ENCODE assay signal across 8 cellular contexts in the genomic region with DNA sequence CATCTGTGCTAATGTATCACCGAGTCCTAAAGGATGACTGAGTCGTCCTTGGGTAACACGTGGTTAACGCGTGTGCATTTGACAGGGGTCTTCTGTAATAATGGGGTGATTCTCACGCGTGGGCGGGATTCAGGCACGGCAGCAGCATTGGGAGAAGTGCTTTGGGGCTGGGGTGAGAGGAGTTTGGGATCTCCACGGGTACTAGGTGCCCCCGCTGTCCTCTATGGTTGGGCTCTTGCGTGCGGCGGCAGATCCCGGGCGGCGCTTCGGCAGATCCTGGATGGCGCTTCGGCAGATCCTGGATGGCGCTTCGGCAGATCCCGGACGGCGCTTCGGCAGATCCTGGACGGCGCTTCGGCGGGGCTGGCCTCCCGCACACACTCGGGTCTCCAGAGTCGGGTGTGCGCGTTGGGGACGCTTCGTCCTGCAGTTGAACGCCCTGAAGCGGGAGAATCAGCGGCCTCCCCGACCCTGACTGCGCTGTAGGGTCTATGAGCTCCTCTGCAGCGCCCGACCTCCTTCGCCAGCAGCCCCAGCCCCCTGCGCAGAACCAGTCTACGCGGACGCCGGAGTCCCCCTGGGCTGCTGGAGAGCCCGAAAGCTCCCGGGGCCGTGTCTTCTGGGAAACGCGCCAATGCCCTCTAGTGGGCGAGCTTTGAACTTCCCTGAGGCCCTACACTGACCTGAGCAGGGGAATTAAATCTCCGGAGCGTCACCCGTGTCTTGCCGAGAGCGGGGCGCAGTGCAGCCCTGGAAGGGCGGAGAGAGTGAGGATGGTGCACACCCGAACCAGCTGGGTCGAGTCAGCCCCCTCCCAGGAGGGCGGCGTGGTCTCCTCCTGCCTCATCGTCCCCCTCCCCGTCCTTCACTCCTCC. TPM values are rescaled to one million over a fixed set of nuclear protein-coding genes. Genes with fewer than 3 reads are reported as not detected.
DNase-seq lines count a peak whose midpoint lies in the region; ATAC-seq and TF ChIP-seq lines count a peak whose summit lies in the region.

No MANE protein-coding gene starts in this region.

- TF ChIP-seq CTCF in progenitor cell of endocrine pancreas (IDR thresholded peaks at IDR 0.05; ENCODE audit: unreplicated experiment): peak; percentile 90
- peak; percentile 81 to 95 (median 89) for TF ChIP-seq CTCF in upper lobe of left lung (IDR thresholded peaks at IDR 0.05)

- POLR2A ChIA-PET in T-cell (lab: Charles Lee): no interaction called here

- H3K9me3 Mint-ChIP-seq in T-cell (no peaks in the 10 kb centered on the region), progenitor cell of endocrine pancreas (ENCODE audit: low read depth) (peaks cover 6% of the 10 kb centered on the region)

- H3K4me1 Mint-ChIP-seq in T-cell: peaks cover 5 to 13% (median 9%) of the 10 kb centered on the region in 3 donors
- H3K4me1 Mint-ChIP-seq in progenitor cell of endocrine pancreas (ENCODE audit: low read depth): peaks cover 3% of the 10 kb centered on the region

- H3K4me3 ChIP-seq in upper lobe of left lung: peak overlapping the region; percentile 9 to 53 (median 40)

- H3K4me1 ChIP-seq in upper lobe of left lung: peaks cover 12 to 17% (median 14%) of the 10 kb centered on the region in 4 donors

- no peaks in the 10 kb centered on the region for H3K36me3 ChIP-seq in upper lobe of left lung

- ATAC-seq in HG02588 (IDR thresholded peaks at IDR 0.05; ENCODE audit: unreplicated experiment) (peak; percentile 75), T-cell (replicated peaks in 1 of 4) (peak; percentile 95 to 100 (median 98)), left ventricle myocardium superior (peak; percentile 99), upper lobe of left lung (ENCODE audit: low FRiP score in 2 of 2) (peak; percentile 95 to 97)

- no peak for TF ChIP-seq EP300 in upper lobe of left lung (IDR thresholded peaks at IDR 0.05)

- no peaks in the 10 kb centered on the region for H3K36me3 Mint-ChIP-seq in T-cell
- peaks cover 2% of the 10 kb centered on the region for H3K36me3 Mint-ChIP-seq in progenitor cell of endocrine pancreas (ENCODE audit: insufficient read depth)

- H3K27me3 ChIP-seq in upper lobe of left lung: peaks cover 0 to 9% (median 2%) of the 10 kb centered on the region in 4 donors

- no peaks in the 10 kb centered on the region for H3K9me3 ChIP-seq in upper lobe of left lung

- WGBS in upper lobe of left lung, 2 donors: 4 to 17% methylated on average over 15 to 57 of the region's 69 CpGs

- CTCF ChIA-PET in T-cell (lab: Charles Lee): interaction anchor here (0.5 to 3.7 kb wide), 21 partner anchors 9 to 361 kb away, joined by 3 to 27 read pairs (median 3); no protein-coding TSS in a partner anchor

- intact Hi-C loops in left ventricle myocardium superior (cut with micrococcal nuclease): loop anchor here (10.0 kb wide), 1 partner anchor 139 kb away; a partner anchor contains a TSS

- H3K27ac Mint-ChIP-seq in T-cell (no peak overlapping the region), progenitor cell of endocrine pancreas (no peak overlapping the region)

- peak; percentile 89 for DNase-seq in Daoy (ENCODE audit: low read depth)
- peak; percentile 30 for DNase-seq in NCI-H1417 treated with DMSO at 0.1 percent for 48 hours (lab: John Stamatoyannopoulos, UW)
- DNase-seq in T-cell: peak; percentile 55 to 85 (median 72)
- DNase-seq in amniotic epithelial cell (ENCODE audit: low read depth): peak; percentile 57
- peak; percentile 89 for DNase-seq in left ventricle myocardium superior
- peak; percentile 89 for DNase-seq in progenitor cell of endocrine pancreas (ENCODE audit: low spot score, unreplicated experiment)
- peak; percentile 84 to 87 for DNase-seq in upper lobe of left lung

- H3K27ac ChIP-seq in upper lobe of left lung: peak overlapping the region in 2 of 4 donors; percentile 33 to 49

- H3K4me3 Mint-ChIP-seq in T-cell (peak overlapping the region; percentile 43 to 53 (median 50)), progenitor cell of endocrine pancreas (ENCODE audit: low read depth) (peak overlapping the region; percentile 33)

- peaks cover 33 to 63% of the 10 kb centered on the region in 2 donors for H3K27me3 Mint-ChIP-seq in T-cell
- peaks cover 83% of the 10 kb centered on the region for H3K27me3 Mint-ChIP-seq in progenitor cell of endocrine pancreas

- TF ChIP-seq POLR2A in upper lobe of left lung (IDR thresholded peaks at IDR 0.05): no peak

RNA-seq across cellular contexts. Expression of a gene that starts 48.1 kb away (rescaled TPM):
- total RNA-seq in Daoy (2014; rRNA removed; shearing (Covaris generic)): 1.4 and 1.8 TPM in 2 replicates
- total RNA-seq in T-cell (1 to 10 TPM in 1 of 5 donors, under 1 TPM in 4; 0.35 to 1.1 (median 0.55) TPM), left ventricle myocardium superior (1.6 TPM), progenitor cell of endocrine pancreas (11.7 and 13.4 TPM in 2 replicates), upper lobe of left lung (1 to 10 TPM; 3.1 to 10.0 (median 7.2) TPM)

Comparison
In these comparisons a context has a peak if more than half of its experiments do, and no peak if none do; other contexts are left out.
1. DNase-seq: peak in every context shown above with its lines; median percentile 89 in Daoy; 89 in left ventricle myocardium superior; 89 in progenitor cell of endocrine pancreas; 86 in upper lobe of left lung; 72 in T-cell; 57 in amniotic epithelial cell; 30 in NCI-H1417 treated with DMSO at 0.1 percent for 48 hours.